ENCODE assay signal across 16 cellular contexts in genomic region chr4:87036713-87037112, GRCh38.
A peak's percentile ranks its signal among the peaks of the same experiment; 100 is the strongest.
DNase-seq lines count a peak whose midpoint lies in the region; ATAC-seq and TF ChIP-seq lines count a peak whose summit lies in the region.
"Had no signal": no experiment of that assay in that cellular context is flagged by ENCODE, and none has a peak within 500 bp of the region (broad histone marks: within the 10 kb centered on the region; RNA-seq: fewer than 3 reads in every experiment).

No MANE protein-coding gene starts in this region.

- H3K4me3 ChIP-seq in gastroesophageal sphincter (no peak overlapping the region), parathyroid adenoma (ENCODE audit: low read depth, low read length) (no peak overlapping the region), spleen (no peak overlapping the region)

- WGBS in gastroesophageal sphincter (ENCODE audit: low coverage in 1 of 2), 2 donors = 58 to 73% methylated on average over 3 to 4 of the region's 4 CpGs
- WGBS in spleen, 5 donors = 54 to 74% (median 64%) methylated on average over 4 of the region's 4 CpGs

- H3K27ac ChIP-seq in gastroesophageal sphincter (peak overlapping the region; percentile 32 to 88 (median 84)), parathyroid adenoma (peak overlapping the region; percentile 53), spleen (peak overlapping the region in 1 of 8 donors; percentile 8)
- H3K27ac ChIP-seq: C4-2B had no signal

- no peaks in the 10 kb centered on the region for H3K27me3 ChIP-seq in gastroesophageal sphincter
- no peaks in the 10 kb centered on the region for H3K27me3 ChIP-seq in parathyroid adenoma (ENCODE audit: control insufficient read depth, insufficient read depth, low read length)
- H3K27me3 ChIP-seq in spleen (replicated peaks in 1 of 7) = no peaks in the 10 kb centered on the region
- H3K27me3 ChIP-seq: brain microvascular endothelial cell had no signal

- H3K4me1 ChIP-seq in gastroesophageal sphincter = peaks cover 48 to 100% (median 83%) of the 10 kb centered on the region in 3 donors
- H3K4me1 ChIP-seq in parathyroid adenoma = peaks cover 10% of the 10 kb centered on the region
- peaks cover 34 to 100% (median 80%) of the 10 kb centered on the region in 6 donors for H3K4me1 ChIP-seq in spleen

- no peak for ATAC-seq in gastroesophageal sphincter
- ATAC-seq in GM18867 (IDR thresholded peaks at IDR 0.05; ENCODE audit: unreplicated experiment) = no peak

- TF ChIP-seq CTCF in gastroesophageal sphincter (IDR thresholded peaks at IDR 0.05) (no peak), parathyroid adenoma (IDR thresholded peaks at IDR 0.05) (no peak), type B pancreatic cell (conservative IDR thresholded peaks at IDR 0.05) (no peak), spleen (IDR thresholded peaks at IDR 0.05 in 8 of 11, conservative IDR thresholded peaks at IDR 0.05 in 3 of 11) (no peak)

- H3K36me3 ChIP-seq in gastroesophageal sphincter (no peaks in the 10 kb centered on the region), parathyroid adenoma (ENCODE audit: control insufficient read depth, insufficient read depth, low read length) (no peaks in the 10 kb centered on the region), spleen (no peaks in the 10 kb centered on the region)
- H3K36me3 ChIP-seq: brain microvascular endothelial cell had no signal

- H3K27me3 Mint-ChIP-seq in type B pancreatic cell = no peaks in the 10 kb centered on the region
- H3K27me3 Mint-ChIP-seq: activated CD4-positive, alpha-beta T cell treated with anti-CD3 and anti-CD28 coated beads, Interleukin-2, amount 10 ng/mL, durations not matched to agents 7 days and 5 days; naive B cell had no signal

- H3K4me2 ChIP-seq in parathyroid adenoma (ENCODE audit: low read length) = peak overlapping the region; percentile 9

- H2AFZ ChIP-seq in parathyroid adenoma = no peak overlapping the region

- peaks cover 41% of the 10 kb centered on the region for H3K79me2 ChIP-seq in parathyroid adenoma

- H3K9me3 Mint-ChIP-seq in type B pancreatic cell = no peaks in the 10 kb centered on the region
- H3K9me3 Mint-ChIP-seq: activated CD4-positive, alpha-beta T cell treated with anti-CD3 and anti-CD28 coated beads, Interleukin-2, amount 10 ng/mL, durations not matched to agents 7 days and 5 days; naive B cell had no signal

- DNase-seq in NCI-H82 (lab: John Stamatoyannopoulos, UW) (peak; percentile 3), NCI-H82 treated with DMSO at 0.1 percent for 48 hours (lab: John Stamatoyannopoulos, UW; ENCODE audit: unreplicated experiment) (no peak), type B pancreatic cell (ENCODE audit: extremely low spot score, unreplicated experiment) (no peak), spleen (no peak), DMS114 treated with DMSO at 0.1 percent for 48 hours (lab: John Stamatoyannopoulos, UW; ENCODE audit: unreplicated experiment) (no peak)
- DNase-seq: 8988T; activated CD4-positive, alpha-beta T cell treated with anti-CD3 and anti-CD28 coated beads, Interleukin-2, amount 10 ng/mL, durations not matched to agents 7 days and 5 days; activated naive CD4-positive, alpha-beta T cell treated with Interleukin-2 at 50 U/mL for 16 hours; DMS53; naive B cell; NCI-H187 treated with DMSO at 0.1 percent for 48 hours had no signal

- H3K9ac ChIP-seq in parathyroid adenoma = no peak overlapping the region

- TF ChIP-seq POLR2A in gastroesophageal sphincter (IDR thresholded peaks at IDR 0.05) (no peak), spleen (IDR thresholded peaks at IDR 0.05) (no peak)

- intact Hi-C loops in spleen (cut with DNase I; ENCODE audit: low total_unique reads) = no loop called here

- peaks cover 40% of the 10 kb centered on the region for H3K4me1 Mint-ChIP-seq in type B pancreatic cell (ENCODE audit: unreplicated experiment)

- peak overlapping the region; percentile 27 for H3K27ac Mint-ChIP-seq in type B pancreatic cell
- H3K27ac Mint-ChIP-seq: activated CD4-positive, alpha-beta T cell treated with anti-CD3 and anti-CD28 coated beads, Interleukin-2, amount 10 ng/mL, durations not matched to agents 7 days and 5 days had no signal

- H3K9me3 ChIP-seq in gastroesophageal sphincter (no peaks in the 10 kb centered on the region), parathyroid adenoma (ENCODE audit: control insufficient read depth, low read length) (no peaks in the 10 kb centered on the region), spleen (no peaks in the 10 kb centered on the region)

- no peak for TF ChIP-seq EP300 in gastroesophageal sphincter (IDR thresholded peaks at IDR 0.05)

- H3K4me3 Mint-ChIP-seq in type B pancreatic cell = peak overlapping the region; percentile 40
- H3K4me3 Mint-ChIP-seq: activated CD4-positive, alpha-beta T cell treated with anti-CD3 and anti-CD28 coated beads, Interleukin-2, amount 10 ng/mL, durations not matched to agents 7 days and 5 days had no signal

- H3K36me3 Mint-ChIP-seq in type B pancreatic cell = no peaks in the 10 kb centered on the region
- H3K36me3 Mint-ChIP-seq: naive B cell had no signal
